ENCODE assay signal across 1 cellular context in genomic region chr15:43492673-43493601, GRCh38.
TF ChIP-seq lines count a peak whose summit lies in the region.

TSS of gene TP53BP1 (minus strand) at chr15:43493156. CDS start at chr15:43493043, 113 bp downstream.

TF ChIP-seq in GM12878, 131 proteins besides CTCF, POLR2A, EP300 and RAD21 (continued from another document and continues in another):
- peak; percentile 47; the same call in 1 of the 2 replicates for TF ChIP-seq ZBTB40 (IDR thresholded peaks at IDR 0.05; ENCODE audit: borderline replicate concordance)
- TF ChIP-seq POLR2AphosphoS2 (IDR thresholded peaks at IDR 0.05; ENCODE audit: low read depth, low read length): no peak
- no peak for TF ChIP-seq HSF1 (IDR thresholded peaks at IDR 0.05; ENCODE audit: low read depth, low read length)
- TF ChIP-seq ZNF217 (IDR thresholded peaks at IDR 0.05): no peak
- no peak for TF ChIP-seq BHLHE40 (IDR thresholded peaks at IDR 0.05; ENCODE audit: borderline replicate concordance in 1 of 2, low read depth in 2 of 2, low read length in 1 of 2)
- TF ChIP-seq NKRF (conservative IDR thresholded peaks at IDR 0.05): peak; percentile 67
- no peak for TF ChIP-seq E2F8 (IDR thresholded peaks at IDR 0.05; ENCODE audit: low read depth, partially characterized antibody)
- TF ChIP-seq MTA3 (IDR thresholded peaks at IDR 0.05; ENCODE audit: borderline replicate concordance, low read length): no peak
- TF ChIP-seq JUND (IDR thresholded peaks at IDR 0.05; ENCODE audit: low read depth, low read length): no peak
- no peak for TF ChIP-seq USF2 (IDR thresholded peaks at IDR 0.05; ENCODE audit: borderline replicate concordance, low read depth, low read length)
- no peak for TF ChIP-seq ZBED1 (IDR thresholded peaks at IDR 0.05; ENCODE audit: borderline replicate concordance)
- TF ChIP-seq REST (IDR thresholded peaks at IDR 0.05; ENCODE audit: low read depth, low read length): no peak
- no peak for TF ChIP-seq RCOR1 (conservative IDR thresholded peaks at IDR 0.05; ENCODE audit: low read depth, low read length)
- no peak for TF ChIP-seq NR2C2 (IDR thresholded peaks at IDR 0.05; ENCODE audit: borderline replicate concordance, control insufficient read depth, insufficient read length, low read depth)
- TF ChIP-seq YBX1 (IDR thresholded peaks at IDR 0.05): no peak
- TF ChIP-seq HDAC6 (IDR thresholded peaks at IDR 0.05; ENCODE audit: unreplicated experiment): no peak
- TF ChIP-seq KAT2A (conservative IDR thresholded peaks at IDR 0.05; ENCODE audit: control insufficient read depth, low read depth, low read length): no peak
- TF ChIP-seq CREB1 (IDR thresholded peaks at IDR 0.05; ENCODE audit: low read depth): peak; percentile 97
- no peak for TF ChIP-seq PAX8 (IDR thresholded peaks at IDR 0.05)
- no peak for TF ChIP-seq MTA2 (IDR thresholded peaks at IDR 0.05; ENCODE audit: low read depth)
- no peak for TF ChIP-seq JUNB (IDR thresholded peaks at IDR 0.05)
- TF ChIP-seq HDGF (IDR thresholded peaks at IDR 0.05): 0 out of 2 replicates have a peak, but pooled peaks have one; percentile 64
- TF ChIP-seq TCF12 (IDR thresholded peaks at IDR 0.05; ENCODE audit: low read depth, low read length): no peak
- no peak for TF ChIP-seq MYC (IDR thresholded peaks at IDR 0.05; ENCODE audit: insufficient read depth, insufficient read length, insufficient replicate concordance, low read length, severe bottlenecking)
- TF ChIP-seq CEBPZ (IDR thresholded peaks at IDR 0.05; ENCODE audit: low read depth, low read length): peak; percentile 29
- peak; percentile 64; the same call in 1 of the 2 replicates for TF ChIP-seq MLLT1 (IDR thresholded peaks at IDR 0.05)
- TF ChIP-seq ZBTB11 (CRISPR knock-in tag; IDR thresholded peaks at IDR 0.05): no peak
- no peak; the same call in 1 of the 2 replicates for TF ChIP-seq LARP7 (IDR thresholded peaks at IDR 0.05)
